ENCODE assay signal across 33 cellular contexts in the genomic region with DNA sequence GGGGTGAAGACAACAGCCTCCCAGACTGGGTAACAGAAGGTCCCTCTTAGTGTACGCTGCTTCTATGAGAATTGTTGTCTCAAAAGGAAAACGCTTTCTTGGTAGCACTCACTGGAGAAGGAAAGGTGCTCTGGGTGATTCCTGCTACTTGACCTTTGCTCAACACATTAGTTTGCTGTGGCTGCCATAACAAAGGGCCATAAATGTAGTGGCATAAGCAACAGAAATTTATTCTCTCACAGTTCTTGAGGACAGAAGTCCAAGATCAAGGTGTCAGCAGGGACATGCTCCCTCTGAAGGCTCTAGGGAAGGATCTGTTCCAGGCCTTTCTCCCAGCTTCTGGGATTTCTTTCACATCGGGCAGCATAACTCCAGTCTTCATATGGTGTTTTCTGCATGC.
"Had no signal": no experiment of that assay in that cellular context is flagged by ENCODE, and none has a peak within 500 bp of the region (broad histone marks: within the 10 kb centered on the region; RNA-seq: fewer than 3 reads in every experiment).

No MANE protein-coding gene starts in this region.

- H3K9me3 Mint-ChIP-seq: activated B cell treated with CpG ODN at 0.5 μM for 24 hours; activated CD4-positive, alpha-beta memory T cell treated with anti-CD3 and anti-CD28 coated beads for 36 hours; activated CD4-positive, alpha-beta T cell treated with anti-CD3 and anti-CD28 coated beads, Interleukin-2, amount 10 ng/mL, durations not matched to agents 24 days and 14 days; activated CD8-positive, alpha-beta T cell treated with anti-CD3 and anti-CD28 coated beads for 36 hours; activated naive CD4-positive, alpha-beta T cell treated with anti-CD3 and anti-CD28 coated beads for 36 hours; activated naive CD4-positive, alpha-beta T cell treated with anti-CD3 and anti-CD28 coated beads, Interleukin-2, amount 50 U/mL, for 72 hours; activated naive CD8-positive, alpha-beta T cell treated with anti-CD3 and anti-CD28 coated beads for 36 hours; activated T-cell treated with anti-CD3 and anti-CD28 coated beads, Interleukin-2, amount 50 U/mL, for 4 hours; activated T-helper 1 cell treated with anti-CD3 and anti-CD28 coated beads, Interleukin-12 subunit alpha, Interleukin-12 subunit beta, Interleukin-2, Interleukin-4 antibody, amounts not matched to agents 30 ng/mL and 10 ng/mL and 1 ng/mL, durations not matched to agents 14 hours and 24 hours and 36 hours; activated T-helper 17 cell treated with anti-CD3 and anti-CD28 coated beads, Interleukin-2, amount 50 U/mL, for 72 hours; central memory CD8-positive, alpha-beta T cell had no signal

- H3K9me3 ChIP-seq: ascending aorta had no signal

- H3K4me1 Mint-ChIP-seq: activated CD4-positive, alpha-beta T cell treated with anti-CD3 and anti-CD28 coated beads, Interleukin-2, amount 10 ng/mL, durations not matched to agents 24 days and 14 days; activated naive CD8-positive, alpha-beta T cell treated with anti-CD3 and anti-CD28 coated beads for 36 hours; activated T-helper 17 cell treated with anti-CD3 and anti-CD28 coated beads, Interleukin-2, amount 50 U/mL, for 72 hours; central memory CD8-positive, alpha-beta T cell; T-cell had no signal

- H3K27ac ChIP-seq: ascending aorta, cardiac muscle cell, VCaP had no signal

- H3K36me3 ChIP-seq: ascending aorta, cardiac muscle cell had no signal

- H3K4me1 ChIP-seq: ascending aorta had no signal

- H3K27me3 Mint-ChIP-seq: activated B cell treated with CpG ODN at 0.5 μM for 24 hours; activated CD4-positive, alpha-beta memory T cell treated with anti-CD3 and anti-CD28 coated beads for 36 hours; activated CD4-positive, alpha-beta T cell treated with anti-CD3 and anti-CD28 coated beads, Interleukin-2, amount 10 ng/mL, durations not matched to agents 24 days and 14 days; activated CD8-positive, alpha-beta T cell treated with anti-CD3 and anti-CD28 coated beads for 36 hours; activated naive CD8-positive, alpha-beta T cell treated with anti-CD3 and anti-CD28 coated beads for 36 hours; activated T-helper 17 cell treated with anti-CD3 and anti-CD28 coated beads, Interleukin-2, amount 50 U/mL, for 72 hours; central memory CD8-positive, alpha-beta T cell; T-helper 17 cell had no signal

- H3K27ac Mint-ChIP-seq: activated B cell treated with CpG ODN at 0.5 μM for 24 hours; activated CD4-positive, alpha-beta memory T cell treated with anti-CD3 and anti-CD28 coated beads for 36 hours; activated CD4-positive, alpha-beta T cell treated with anti-CD3 and anti-CD28 coated beads, Interleukin-2, amount 10 ng/mL, durations not matched to agents 24 days and 14 days; activated CD8-positive, alpha-beta T cell treated with anti-CD3 and anti-CD28 coated beads for 36 hours; activated naive CD4-positive, alpha-beta T cell treated with anti-CD3 and anti-CD28 coated beads for 36 hours; activated naive CD4-positive, alpha-beta T cell treated with anti-CD3 and anti-CD28 coated beads, Interleukin-2, amount 50 U/mL, for 72 hours; activated naive CD8-positive, alpha-beta T cell treated with anti-CD3 and anti-CD28 coated beads for 36 hours; activated T-cell treated with anti-CD3 and anti-CD28 coated beads, Interleukin-2, amount 50 U/mL, for 72 hours; activated T-helper 1 cell treated with anti-CD3 and anti-CD28 coated beads, Interleukin-12 subunit alpha, Interleukin-12 subunit beta, Interleukin-2, Interleukin-4 antibody, amounts not matched to agents 30 ng/mL and 10 ng/mL and 1 ng/mL, durations not matched to agents 14 hours and 24 hours and 36 hours; activated T-helper 17 cell treated with anti-CD3 and anti-CD28 coated beads, Interleukin-2, amount 50 U/mL, for 72 hours; T-cell; T-helper 17 cell had no signal

- H3K27me3 ChIP-seq: ascending aorta, cardiac muscle cell had no signal

- H3K4me3 Mint-ChIP-seq: activated B cell treated with CpG ODN at 0.5 μM for 24 hours; activated CD4-positive, alpha-beta memory T cell treated with anti-CD3 and anti-CD28 coated beads for 36 hours; activated CD4-positive, alpha-beta T cell treated with anti-CD3 and anti-CD28 coated beads, Interleukin-2, amount 10 ng/mL, durations not matched to agents 24 days and 14 days; activated CD8-positive, alpha-beta T cell treated with anti-CD3 and anti-CD28 coated beads for 36 hours; activated naive CD4-positive, alpha-beta T cell treated with anti-CD3 and anti-CD28 coated beads for 36 hours; activated naive CD8-positive, alpha-beta T cell treated with anti-CD3 and anti-CD28 coated beads for 36 hours; activated T-cell treated with anti-CD3 and anti-CD28 coated beads, Interleukin-2, amount 50 U/mL, for 4 hours; activated T-cell treated with anti-CD3 and anti-CD28 coated beads, Interleukin-2, amount 50 U/mL, for 72 hours; activated T-helper 1 cell treated with anti-CD3 and anti-CD28 coated beads, Interleukin-12 subunit alpha, Interleukin-12 subunit beta, Interleukin-2, Interleukin-4 antibody, amounts not matched to agents 30 ng/mL and 10 ng/mL and 1 ng/mL, durations not matched to agents 14 hours and 24 hours and 36 hours; activated T-helper 17 cell treated with anti-CD3 and anti-CD28 coated beads, Interleukin-2, amount 50 U/mL, for 72 hours; brain; central memory CD8-positive, alpha-beta T cell; T-cell; T-helper 17 cell had no signal

- DNase-seq: activated B cell treated with CpG ODN at 0.5 μM for 24 hours; activated CD4-positive, alpha-beta memory T cell treated with anti-CD3 and anti-CD28 coated beads for 36 hours; activated CD4-positive, alpha-beta T cell treated with anti-CD3 and anti-CD28 coated beads for 4 hours; activated CD4-positive, alpha-beta T cell treated with anti-CD3 and anti-CD28 coated beads, Interleukin-2, amount 10 ng/mL, durations not matched to agents 24 days and 14 days; activated CD4-positive, alpha-beta T cell treated with anti-CD3 and anti-CD28 coated beads, Interleukin-2, amount 50 U/mL, for 1 hour; activated CD4-positive, alpha-beta T cell treated with anti-CD3 and anti-CD28 coated beads, Interleukin-2, amount 50 U/mL, for 4 hours; activated CD4-positive, CD25-positive, alpha-beta regulatory T cell treated with anti-CD3 and anti-CD28 coated beads, Interleukin-2, amount 50 U/mL, for 72 hours; activated CD8-positive, alpha-beta memory T cell treated with anti-CD3 and anti-CD28 coated beads, Interleukin-2, amount 50 U/mL, for 4 hours; activated CD8-positive, alpha-beta T cell treated with anti-CD3 and anti-CD28 coated beads for 36 hours; activated effector memory CD4-positive, alpha-beta T cell treated with anti-CD3 and anti-CD28 coated beads, Interleukin-2, amount 50 U/mL, for 16 hours; activated gamma-delta T cell treated with Interleukin-2 at 50 U/mL for 16 hours; activated naive CD4-positive, alpha-beta T cell; activated naive CD4-positive, alpha-beta T cell treated with anti-CD3 and anti-CD28 coated beads for 36 hours; activated naive CD4-positive, alpha-beta T cell treated with anti-CD3 and anti-CD28 coated beads, Interleukin-2, amount 50 U/mL, for 16 hours; activated naive CD8-positive, alpha-beta T cell treated with anti-CD3 and anti-CD28 coated beads for 36 hours; activated T-cell treated with anti-CD3 and anti-CD28 coated beads for 4 hours; activated T-cell treated with anti-CD3 and anti-CD28 coated beads, Interleukin-2, amount 50 U/mL, for 1 hour; activated T-cell treated with anti-CD3 and anti-CD28 coated beads, Interleukin-2, amount 50 U/mL, for 4 hours; activated T-cell treated with anti-CD3 and anti-CD28 coated beads, Interleukin-2, amount 50 U/mL, for 72 hours; amygdala; anterior cingulate cortex; caudate nucleus; T-cell; T-helper 17 cell; T1000 had no signal

- H3K4me3 ChIP-seq: ascending aorta, cardiac muscle cell had no signal

- ATAC-seq: activated CD8-positive, alpha-beta T cell treated with anti-CD3 and anti-CD28 coated beads for 36 hours; activated naive CD4-positive, alpha-beta T cell treated with anti-CD3 and anti-CD28 coated beads, Interleukin-2, amount 50 U/mL, for 72 hours; activated T-cell treated with anti-CD3 and anti-CD28 coated beads, Interleukin-2, amount 50 U/mL, for 4 hours; activated T-cell treated with anti-CD3 and anti-CD28 coated beads, Interleukin-2, amount 50 U/mL, for 72 hours; activated T-helper 17 cell treated with anti-CD3 and anti-CD28 coated beads, Interleukin-2, amount 50 U/mL, for 72 hours; T-cell; T-helper 17 cell had no signal

- H3K36me3 Mint-ChIP-seq: activated CD4-positive, alpha-beta memory T cell treated with anti-CD3 and anti-CD28 coated beads for 36 hours; activated naive CD4-positive, alpha-beta T cell treated with anti-CD3 and anti-CD28 coated beads, Interleukin-2, amount 50 U/mL, for 72 hours; activated naive CD8-positive, alpha-beta T cell treated with anti-CD3 and anti-CD28 coated beads for 36 hours had no signal
